20 cellular contexts compared by ENCODE assay signal in genomic region chr12:76871082-76871481, GRCh38. TPM values are rescaled to one million over a fixed set of nuclear protein-coding genes. Genes with fewer than 3 reads are reported as not detected.
A peak's percentile ranks its signal among the peaks of the same experiment; 100 is the strongest.
DNase-seq lines count a peak whose midpoint lies in the region; ATAC-seq, FAIRE-seq and TF ChIP-seq lines count a peak whose summit lies in the region.
"Had no signal": no experiment of that assay in that cellular context is flagged by ENCODE, and none has a peak within 500 bp of the region (broad histone marks: within the 10 kb centered on the region; RNA-seq: fewer than 3 reads in every experiment).

No MANE protein-coding gene starts in this region.

- intact Hi-C loops in left ventricle myocardium superior (cut with micrococcal nuclease): no loop called here

- H3K4me1 Mint-ChIP-seq in chondrocyte (ENCODE audit: low read depth): peaks cover 75% of the 10 kb centered on the region
- H3K4me1 Mint-ChIP-seq in naive thymus-derived CD8-positive, alpha-beta T cell: no peaks in the 10 kb centered on the region
- H3K4me1 Mint-ChIP-seq: CD4-positive, alpha-beta memory T cell had no signal

- H3K36me3 Mint-ChIP-seq in chondrocyte (ENCODE audit: low read depth): peaks cover 11% of the 10 kb centered on the region
- no peaks in the 10 kb centered on the region for H3K36me3 Mint-ChIP-seq in naive thymus-derived CD8-positive, alpha-beta T cell
- H3K36me3 Mint-ChIP-seq: CD4-positive, alpha-beta memory T cell had no signal

- H3K9me3 ChIP-seq in cardiac muscle cell (ENCODE audit: low read depth) (no peaks in the 10 kb centered on the region), thoracic aorta (no peaks in the 10 kb centered on the region)
- H3K9me3 ChIP-seq: A549, BE2C, HAP-1 had no signal

- H3K4me1 ChIP-seq in cardiac muscle cell (ENCODE audit: low read depth) (peaks cover 18% of the 10 kb centered on the region), thoracic aorta (ENCODE audit: control insufficient read depth in 1 of 2, low read depth in 2 of 2) (peaks cover 17 to 78% of the 10 kb centered on the region in 2 donors)
- H3K4me1 ChIP-seq: A549, BE2C had no signal

- no peak overlapping the region for H3K4me3 Mint-ChIP-seq in chondrocyte (ENCODE audit: unreplicated experiment)
- no peak overlapping the region for H3K4me3 Mint-ChIP-seq in naive thymus-derived CD8-positive, alpha-beta T cell
- H3K4me3 Mint-ChIP-seq: CD4-positive, alpha-beta memory T cell; HFFc6 had no signal

- H3K27ac ChIP-seq in cardiac muscle cell (peak overlapping the region; percentile 12), thoracic aorta (peak overlapping the region; percentile 13 to 26)
- H3K27ac ChIP-seq: A549, C4-2B had no signal

- H3K9me3 Mint-ChIP-seq in chondrocyte (ENCODE audit: low read depth): no peaks in the 10 kb centered on the region
- no peaks in the 10 kb centered on the region for H3K9me3 Mint-ChIP-seq in naive thymus-derived CD8-positive, alpha-beta T cell
- H3K9me3 Mint-ChIP-seq: CD4-positive, alpha-beta memory T cell; HFFc6 had no signal

- H3K36me3 ChIP-seq in cardiac muscle cell (no peaks in the 10 kb centered on the region), thoracic aorta (peaks cover 2% of the 10 kb centered on the region)
- H3K36me3 ChIP-seq: BE2C, HAP-1 had no signal

- POLR2A ChIA-PET in naive thymus-derived CD8-positive, alpha-beta T cell (lab: Charles Lee): no interaction called here

- DNase-seq in cardiac muscle cell (ENCODE audit: low read depth in 1 of 2, low spot score in 1 of 2) (no peak), left ventricle myocardium superior (no peak), OCI-M1 (lab: John Stamatoyannopoulos, UW) (peak; percentile 29), chondrocyte (ENCODE audit: low spot score) (no peak), thoracic aorta (ENCODE audit: low spot score) (no peak), H54 (ENCODE audit: insufficient read length, low spot score) (no peak), ecto neural progenitor cell (ENCODE audit: low spot score) (no peak)
- no peak for DNase-seq in naive thymus-derived CD8-positive, alpha-beta T cell
- DNase-seq: BE2C; CD4-positive, alpha-beta memory T cell; DMS79; GOT3; HFFc6 had no signal

- peak overlapping the region; percentile 27 for H3K27ac Mint-ChIP-seq in chondrocyte (ENCODE audit: unreplicated experiment)
- peak overlapping the region in 1 of 10 donors; percentile 3 for H3K27ac Mint-ChIP-seq in naive thymus-derived CD8-positive, alpha-beta T cell
- H3K27ac Mint-ChIP-seq: CD4-positive, alpha-beta memory T cell; HFFc6 had no signal

- TF ChIP-seq CTCF in cardiac muscle cell (IDR thresholded peaks at IDR 0.05; ENCODE audit: low read depth, low read length): no peak
- TF ChIP-seq CTCF in chondrocyte (IDR thresholded peaks at IDR 0.05): no peak
- no peak for TF ChIP-seq CTCF in thoracic aorta (IDR thresholded peaks at IDR 0.05)

- H3K4me3 ChIP-seq in cardiac muscle cell: no peak overlapping the region
- H3K4me3 ChIP-seq in thoracic aorta: no peak overlapping the region
- H3K4me3 ChIP-seq: A549, GM12878, HAP-1 had no signal

- ATAC-seq in left ventricle myocardium superior (no peak), thoracic aorta (ENCODE audit: insufficient number of reproducible peaks, low FRiP score, low read depth) (no peak)
- no peak for ATAC-seq in naive thymus-derived CD8-positive, alpha-beta T cell
- ATAC-seq: A549, GM12878, HepG2 had no signal

- FAIRE-seq in H54 (lab: Jason Lieb, UNC): no peak
- FAIRE-seq: A549, GM12878, GM18507, HepG2, HTR-8/SVneo had no signal

- H3K27me3 Mint-ChIP-seq in chondrocyte (ENCODE audit: low read depth): no peaks in the 10 kb centered on the region
- peaks cover 22 to 54% (median 39%) of the 10 kb centered on the region in 5 donors for H3K27me3 Mint-ChIP-seq in naive thymus-derived CD8-positive, alpha-beta T cell

- no peaks in the 10 kb centered on the region for H3K27me3 ChIP-seq in cardiac muscle cell
- no peaks in the 10 kb centered on the region for H3K27me3 ChIP-seq in thoracic aorta (replicated peaks; ENCODE audit: insufficient read depth)
- H3K27me3 ChIP-seq: BE2C had no signal

- TF ChIP-seq POLR2A in H54 (IDR thresholded peaks at IDR 0.05; ENCODE audit: low read depth, low read length): no peak

RNA-seq across cellular contexts. Expression of gene CSRP2, which starts 7.7 kb away (rescaled TPM):
- total RNA-seq in cardiac muscle cell (257 and 295 TPM in 2 replicates), left ventricle myocardium superior (54.1 TPM), chondrocyte (204 to 240 TPM (median 215 TPM) in 3 replicates), thoracic aorta (10 to 100 TPM; 75.0 to 93.5 TPM)
- 420 and 558 TPM in 2 replicates for polyA plus RNA-seq in cardiac muscle cell
- not detected for total RNA-seq in naive thymus-derived CD8-positive, alpha-beta T cell
- polyA plus RNA-seq in naive thymus-derived CD8-positive, alpha-beta T cell: under 1 TPM; 0.32 to 0.80 (median 0.68) TPM
- total RNA-seq: CD4-positive, alpha-beta memory T cell had no signal

Comparison
In these comparisons a context has a peak if more than half of its experiments do, and no peak if none do; other contexts are left out.
1. RNA of gene CSRP2, which starts 7.7 kb away (total RNA-seq): 257 to 295 TPM in cardiac muscle cell, 204 to 240 TPM in chondrocyte, 75.0 to 93.5 TPM in thoracic aorta and 54.1 TPM in left ventricle myocardium superior (single experiment); not detected in naive thymus-derived CD8-positive, alpha-beta T cell; every median in the first group is over 10 times any median in the second.